In genomic region chr5:56286015-56286992, GRCh38 we compare ENCODE assay signal across 21 cellular contexts. TPM values are rescaled to one million over a fixed set of nuclear protein-coding genes. Genes with fewer than 3 reads are reported as not detected.
DNase-seq lines count a peak whose midpoint lies in the region; ATAC-seq and TF ChIP-seq lines count a peak whose summit lies in the region.
"Had no signal": no experiment of that assay in that cellular context is flagged by ENCODE, and none has a peak within 500 bp of the region (broad histone marks: within the 10 kb centered on the region; RNA-seq: fewer than 3 reads in every experiment).

No MANE protein-coding gene starts in this region.

- no peak overlapping the region for H2AFZ ChIP-seq in IMR-90 (replicated peaks; ENCODE audit: low read length, poor library complexity)

- no peaks in the 10 kb centered on the region for H4K20me1 ChIP-seq in IMR-90 (ENCODE audit: insufficient read depth, low read length)

- peak overlapping the region; percentile 29 for H3K27ac Mint-ChIP-seq in chondrocyte (ENCODE audit: unreplicated experiment)
- H3K27ac Mint-ChIP-seq: CD8-positive, alpha-beta T cell had no signal

- no TSS peak for BruUV-seq in IMR-90 (replicated peaks; lab: Mats Ljungman, UMichigan)

- no peaks in the 10 kb centered on the region for H3K27me3 ChIP-seq in IMR-90 (ENCODE audit: control insufficient read depth, insufficient read depth, low read length)
- H3K27me3 ChIP-seq in left lung: no peaks in the 10 kb centered on the region
- no peaks in the 10 kb centered on the region for H3K27me3 ChIP-seq in thyroid gland

- intact Hi-C loops in IMR-90 (cut with micrococcal nuclease): no loop called here
- intact Hi-C loops in left lung (cut with DNase I): no loop called here
- intact Hi-C loops in thyroid gland (cut with DNase I): no loop called here
- intact Hi-C loops in left ventricle myocardium superior (cut with micrococcal nuclease): no loop called here

- DNase-seq in IMR-90 (peak; percentile 72), chondrocyte (ENCODE audit: low spot score) (no peak), left lung (no peak), thyroid gland (peak; percentile 35 to 43), left ventricle myocardium superior (no peak)
- DNase-seq in stimulated activated CD4-positive, alpha-beta T cell treated with anti-CD3 and anti-CD28 coated beads, Interleukin-2, amount 100 ng/mL, for 24 hours: no peak
- no peak for DNase-seq in stimulated activated CD8-positive, alpha-beta memory T cell treated with anti-CD3 and anti-CD28 coated beads, Interleukin-4, amount 100 ng/mL, for 48 hours
- DNase-seq: C1 segment of cervical spinal cord; CD8-positive, alpha-beta T cell; NCI-H1092 treated with DMSO at 0.1 percent for 48 hours; NCI-H1436 treated with DMSO at 0.1 percent for 48 hours; NCI-H2029; NCI-H2227 treated with DMSO at 0.1 percent for 48 hours; NCI-H510A treated with DMSO at 0.1 percent for 48 hours; NCI-H748 treated with DMSO at 0.1 percent for 48 hours; NK-92 treated with Interleukin-12 subunit alpha and Interleukin-12 subunit beta, amount 100 ng/mL, for 24 hours; SHP77 treated with DMSO at 0.1 percent for 48 hours had no signal

- H4K91ac ChIP-seq in IMR-90 (ENCODE audit: insufficient read depth, low read depth, low read length): peak overlapping the region; percentile 89

- in situ Hi-C loops in IMR-90 (cut with MboI; ENCODE audit: low sequenced_read_pairs): no loop called here

- CTCF ChIA-PET in IMR-90 (lab: Yijun Ruan, JAX): interaction anchor here (0.7 kb wide), 1 partner anchor 14 kb away, joined by 5 read pairs; no protein-coding TSS in a partner anchor

- ATAC-seq in IMR-90 (ENCODE audit: low read depth): peak; percentile 59
- peak; percentile 37 for ATAC-seq in left lung
- ATAC-seq in left ventricle myocardium superior: no peak
- ATAC-seq: CD8-positive, alpha-beta T cell; HCT116 had no signal

- H3K27me3 Mint-ChIP-seq in chondrocyte (ENCODE audit: low read depth): no peaks in the 10 kb centered on the region

- H3K9me1 ChIP-seq in IMR-90 (ENCODE audit: insufficient read depth, low read length): peaks cover 11% of the 10 kb centered on the region

- H3K4me2 ChIP-seq in IMR-90 (ENCODE audit: low read depth, low read length): no peak overlapping the region; the same call in 1 of the 2 replicates
- H3K4me2 ChIP-seq: KMS-11 had no signal

- H3K9ac ChIP-seq in IMR-90 (ENCODE audit: low read depth, low read length): no peak overlapping the region
- H3K9ac ChIP-seq: KMS-11 had no signal

- WGBS in IMR-90 (ENCODE audit: extremely low coverage in 2 of 2, insufficient read length in 1 of 2), 2 experiments: no CpG with 5 or more reads among the region's 2 CpGs
- WGBS in thyroid gland, 2 donors: 49 to 52% methylated on average over 2 of the region's 2 CpGs

- H3K9me3 Mint-ChIP-seq in chondrocyte (ENCODE audit: low read depth): no peaks in the 10 kb centered on the region
- H3K9me3 Mint-ChIP-seq: CD8-positive, alpha-beta T cell had no signal

- H3K36me3 ChIP-seq in IMR-90 (ENCODE audit: control insufficient read depth, insufficient read depth, low read length): no peaks in the 10 kb centered on the region
- no peaks in the 10 kb centered on the region for H3K36me3 ChIP-seq in left lung
- H3K36me3 ChIP-seq in thyroid gland: no peaks in the 10 kb centered on the region

- H4K8ac ChIP-seq in IMR-90 (ENCODE audit: low read depth in 2 of 2, low read length in 2 of 2): peak overlapping the region; percentile 51 to 58; a peak in 2 of 4 replicates

- peak overlapping the region; percentile 71 for H2BK5ac ChIP-seq in IMR-90 (ENCODE audit: low read depth, low read length, poor library complexity, severe bottlenecking)

- H4K5ac ChIP-seq in IMR-90 (ENCODE audit: low read depth, low read length): peak overlapping the region; percentile 75; the same call in 1 of the 2 replicates

- dilution Hi-C loops in IMR-90 (cut with HindIII; ENCODE audit: low sequenced_read_pairs, unreplicated experiment): no loop called here

- POLR2A ChIA-PET in IMR-90 (lab: Charles Lee; ENCODE audit: unreplicated experiment): no interaction called here

- 0 out of 3 replicates have a peak overlapping the region, but pooled peaks have one; percentile 12 for H2BK15ac ChIP-seq in IMR-90 (ENCODE audit: low read depth, low read length)

- peaks cover 32% of the 10 kb centered on the region for H3K4me1 Mint-ChIP-seq in chondrocyte (ENCODE audit: low read depth)

- H3K36me3 Mint-ChIP-seq in chondrocyte (ENCODE audit: low read depth): no peaks in the 10 kb centered on the region
- H3K36me3 Mint-ChIP-seq: CD8-positive, alpha-beta T cell had no signal

- H3K4me3 ChIP-seq in IMR-90 (ENCODE audit: insufficient read depth, low read depth, low read length): no peak overlapping the region
- H3K4me3 ChIP-seq in left lung: no peak overlapping the region
- H3K4me3 ChIP-seq in thyroid gland (replicated peaks in 1 of 3): no peak overlapping the region

- no peak overlapping the region for H3K4me3 Mint-ChIP-seq in chondrocyte (ENCODE audit: unreplicated experiment)
- H3K4me3 Mint-ChIP-seq: CD8-positive, alpha-beta T cell had no signal

- H3K56ac ChIP-seq in IMR-90 (ENCODE audit: extremely low read depth, insufficient read depth, low read length): no peak overlapping the region

- no peak overlapping the region for H2AK9ac ChIP-seq in IMR-90 (replicated peaks; ENCODE audit: low read depth, low read length, poor library complexity)

- H3K4ac ChIP-seq in IMR-90 (ENCODE audit: low read depth, low read length): peak overlapping the region; percentile 82

- H2AK5ac ChIP-seq in IMR-90 (ENCODE audit: low read depth, low read length): peak overlapping the region; percentile 85

- peak overlapping the region; percentile 83; the same call in 1 of the 2 replicates for H3K18ac ChIP-seq in IMR-90 (ENCODE audit: low read depth, low read length)

- H3K27ac ChIP-seq in IMR-90 (ENCODE audit: insufficient read depth, low read length) (peak overlapping the region; percentile 93; the same call in 1 of the 2 replicates), left lung (peak overlapping the region in 1 of 2 donors; percentile 49), thyroid gland (peak overlapping the region; percentile 62 to 76 (median 67))
- H3K27ac ChIP-seq: KMS-11, RWPE1 had no signal

- H3K9me3 ChIP-seq in IMR-90 (ENCODE audit: control insufficient read depth, insufficient read depth, low read length): no peaks in the 10 kb centered on the region
- H3K9me3 ChIP-seq in left lung: peaks cover 0 to 2% of the 10 kb centered on the region in 2 donors
- H3K9me3 ChIP-seq in thyroid gland: no peaks in the 10 kb centered on the region

- H3K79me1 ChIP-seq in IMR-90 (ENCODE audit: low read depth in 1 of 2, low read length in 2 of 2): no peaks in the 10 kb centered on the region

- TF ChIP-seq CTCF in IMR-90 (conservative IDR thresholded peaks at IDR 0.05; ENCODE audit: low read depth, low read length): no peak
- TF ChIP-seq CTCF in chondrocyte (IDR thresholded peaks at IDR 0.05): no peak
- TF ChIP-seq CTCF in left lung (IDR thresholded peaks at IDR 0.05): no peak
- no peak for TF ChIP-seq CTCF in thyroid gland (IDR thresholded peaks at IDR 0.05)

- TF ChIP-seq RAD21 in IMR-90 (IDR thresholded peaks at IDR 0.05; ENCODE audit: low read length): no peak

- H3K23ac ChIP-seq in IMR-90 (ENCODE audit: low read depth, low read length): peak overlapping the region; percentile 43; the same call in 1 of the 2 replicates

- TF ChIP-seq POLR2A in IMR-90 (IDR thresholded peaks at IDR 0.05; ENCODE audit: low read depth, low read length) (no peak), thyroid gland (IDR thresholded peaks at IDR 0.05) (no peak)

- peak overlapping the region; percentile 86 for H2BK20ac ChIP-seq in IMR-90 (ENCODE audit: low read depth, low read length)

- H3K4me1 ChIP-seq in IMR-90 (ENCODE audit: control insufficient read depth, insufficient read depth, low read length) (peaks cover 5% of the 10 kb centered on the region), left lung (no peaks in the 10 kb centered on the region), thyroid gland (peaks cover 3 to 7% of the 10 kb centered on the region in 2 donors)

- peak overlapping the region; percentile 86 for H2BK120ac ChIP-seq in IMR-90 (ENCODE audit: low read depth, low read length)

- peak overlapping the region; percentile 47 for H3K14ac ChIP-seq in IMR-90 (replicated peaks; ENCODE audit: low read depth, low read length)

TF ChIP-seq in IMR-90, 13 proteins besides CTCF, POLR2A, EP300 and RAD21 (continues in another document):
- TF ChIP-seq MAFK (IDR thresholded peaks at IDR 0.05; ENCODE audit: low read depth, low read length) (no peak), CEBPB (IDR thresholded peaks at IDR 0.05; ENCODE audit: low read depth, low read length) (no peak), USF2 (IDR thresholded peaks at IDR 0.05; ENCODE audit: low read depth, low read length) (no peak), CHD1 (IDR thresholded peaks at IDR 0.05; ENCODE audit: low read depth, low read length) (no peak), SMC3 (IDR thresholded peaks at IDR 0.05; ENCODE audit: low read depth, low read length) (no peak), MXI1 (IDR thresholded peaks at IDR 0.05; ENCODE audit: borderline replicate concordance, low read depth, low read length) (no peak), BHLHE40 (IDR thresholded peaks at IDR 0.05; ENCODE audit: low read depth, low read length) (no peak), RCOR1 (IDR thresholded peaks at IDR 0.05; ENCODE audit: insufficient replicate concordance, low read length) (no peak), FOS (IDR thresholded peaks at IDR 0.05; ENCODE audit: low read depth, low read length) (no peak), MAZ (IDR thresholded peaks at IDR 0.05; ENCODE audit: borderline replicate concordance, low read depth, low read length) (no peak)

RNA-seq across cellular contexts. Expression of gene ANKRD55, which starts 53.2 kb away (rescaled TPM):
- 0.28 TPM in 1 of 2 replicates, not detected in the other for total RNA-seq in IMR-90 (2012; rRNA removed)
- polyA plus RNA-seq in IMR-90 (2012; rRNA removed): not detected in 2 replicates
- polyA plus RNA-seq in IMR-90 (2012; cell fraction: cytosol; rRNA removed): 0.13 TPM in 1 of 2 replicates, not detected in the other
- polyA plus RNA-seq in IMR-90 (2012; cell fraction: nucleus; rRNA removed; ENCODE audit: low replicate concordance): not detected in 2 replicates
- total RNA-seq in chondrocyte: not detected in 3 replicates
- total RNA-seq in left lung: under 1 TPM; 0.20 to 0.94 TPM
- total RNA-seq in thyroid gland: under 1 TPM in 2 of 4 donors, not detected in 2; 0.22 to 0.94 TPM
- total RNA-seq in left ventricle myocardium superior: not detected
- total RNA-seq: CD8-positive, alpha-beta T cell; H1 had no signal
- polyA plus RNA-seq: H1 had no signal

Comparison
In these comparisons a context has a peak if more than half of its experiments do, and no peak if none do; other contexts are left out.
1. DNase-seq: peak in IMR-90 (single experiment) and thyroid gland (2 of 2); none in chondrocyte (single experiment), left lung (0 of 2), stimulated activated CD4-positive, alpha-beta T cell treated with anti-CD3 and anti-CD28 coated beads, Interleukin-2, amount 100 ng/mL, for 24 hours (0 of 2), stimulated activated CD8-positive, alpha-beta memory T cell treated with anti-CD3 and anti-CD28 coated beads, Interleukin-4, amount 100 ng/mL, for 48 hours (single experiment) and left ventricle myocardium superior (single experiment).